Comparison of ENCODE assay signal across 27 cellular contexts in the genomic region with DNA sequence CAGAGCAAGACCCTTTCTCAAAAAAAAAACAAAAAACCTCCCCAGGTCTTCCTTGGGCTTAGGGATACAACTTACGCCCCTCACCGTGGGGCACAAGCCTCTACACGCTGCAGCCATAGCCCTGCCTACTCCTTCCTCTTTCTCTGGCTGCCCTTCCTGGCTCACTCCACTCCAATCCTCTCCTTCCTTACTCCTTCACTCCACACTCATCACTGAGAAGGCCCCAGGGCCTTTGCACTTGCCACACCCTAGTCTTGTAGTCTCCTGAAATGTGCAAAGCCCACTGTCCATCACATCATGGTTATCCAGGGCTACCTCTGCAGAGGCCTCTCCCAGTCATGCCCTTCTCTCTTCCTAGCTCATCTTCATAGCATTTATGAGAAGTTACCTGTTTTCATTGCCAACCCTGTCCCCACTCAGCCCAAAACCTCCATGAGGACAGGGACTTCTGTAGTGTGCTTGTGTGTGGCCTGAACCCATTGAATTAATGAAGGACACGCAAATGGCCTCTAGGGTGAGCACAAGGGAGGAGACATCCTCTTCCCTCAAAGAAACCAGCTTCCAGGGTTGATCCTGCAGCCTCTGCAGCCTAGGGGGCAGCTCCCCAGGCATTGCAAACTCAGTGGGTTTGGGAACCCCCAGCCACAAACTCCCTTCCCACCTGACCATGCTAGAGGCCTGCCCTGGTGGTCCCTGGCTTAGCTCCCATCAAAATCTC. TPM values are rescaled to one million over a fixed set of nuclear protein-coding genes. Genes with fewer than 3 reads are reported as not detected.
A peak's percentile ranks its signal among the peaks of the same experiment; 100 is the strongest.
DNase-seq lines count a peak whose midpoint lies in the region; ATAC-seq and TF ChIP-seq lines count a peak whose summit lies in the region.
"Had no signal": no experiment of that assay in that cellular context is flagged by ENCODE, and none has a peak within 500 bp of the region (broad histone marks: within the 10 kb centered on the region; RNA-seq: fewer than 3 reads in every experiment).

No MANE protein-coding gene starts in this region.

- no peak overlapping the region for H3K4me3 Mint-ChIP-seq in stimulated activated naive CD8-positive, alpha-beta T cell treated with anti-CD3 and anti-CD28 coated beads, Interleukin-15, Interleukin-2, amounts not matched to agents 100 ng/mL and 50 ng/mL, for 24 hours
- H3K4me3 Mint-ChIP-seq in immature natural killer cell, result peak overlapping the region; percentile 10 to 64 (median 19)
- H3K4me3 Mint-ChIP-seq: activated naive CD4-positive, alpha-beta T cell treated with anti-CD3 and anti-CD28 coated beads, Interleukin-2, amount 10 ng/mL, durations not matched to agents 7 days and 5 days; activated T-cell treated with anti-CD3 and anti-CD28 coated beads, Interleukin-2, amount 50 U/mL, for 4 hours had no signal

- no peaks in the 10 kb centered on the region for H3K9me3 ChIP-seq in OCI-LY3 (ENCODE audit: insufficient read depth, low read length)
- H3K9me3 ChIP-seq in left lung, result no peaks in the 10 kb centered on the region
- H3K9me3 ChIP-seq in tibial nerve, result no peaks in the 10 kb centered on the region
- H3K9me3 ChIP-seq: ascending aorta, thoracic aorta had no signal

- no peaks in the 10 kb centered on the region for H3K27me3 ChIP-seq in OCI-LY3 (ENCODE audit: low read depth, low read length)
- H3K27me3 ChIP-seq in left lung, result no peaks in the 10 kb centered on the region
- H3K27me3 ChIP-seq in tibial nerve, result no peaks in the 10 kb centered on the region
- H3K27me3 ChIP-seq: ascending aorta, dorsolateral prefrontal cortex, foreskin keratinocyte had no signal

- H3K9ac ChIP-seq in OCI-LY3 (ENCODE audit: low read length), result no peak overlapping the region

- peak overlapping the region; percentile 18 for H3K27ac Mint-ChIP-seq in stimulated activated naive CD8-positive, alpha-beta T cell treated with anti-CD3 and anti-CD28 coated beads, Interleukin-15, Interleukin-2, amounts not matched to agents 100 ng/mL and 50 ng/mL, for 24 hours
- peak overlapping the region; percentile 27 to 94 (median 86) for H3K27ac Mint-ChIP-seq in immature natural killer cell
- H3K27ac Mint-ChIP-seq: activated naive CD4-positive, alpha-beta T cell treated with anti-CD3 and anti-CD28 coated beads, Interleukin-2, amount 10 ng/mL, durations not matched to agents 7 days and 5 days had no signal

- H3K79me2 ChIP-seq in OCI-LY3 (ENCODE audit: low read length), result peaks cover 10% of the 10 kb centered on the region

- H3K9me3 Mint-ChIP-seq in stimulated activated naive CD8-positive, alpha-beta T cell treated with anti-CD3 and anti-CD28 coated beads, Interleukin-15, Interleukin-2, amounts not matched to agents 100 ng/mL and 50 ng/mL, for 24 hours, result peaks cover 10% of the 10 kb centered on the region
- no peaks in the 10 kb centered on the region for H3K9me3 Mint-ChIP-seq in immature natural killer cell
- H3K9me3 Mint-ChIP-seq: activated naive CD4-positive, alpha-beta T cell treated with anti-CD3 and anti-CD28 coated beads, Interleukin-2, amount 10 ng/mL, durations not matched to agents 7 days and 5 days; activated T-cell treated with anti-CD3 and anti-CD28 coated beads, Interleukin-2, amount 50 U/mL, for 4 hours had no signal

- H3K36me3 ChIP-seq in OCI-LY3 (replicated peaks; ENCODE audit: low read depth, low read length) (peaks cover 39% of the 10 kb centered on the region), left lung (peaks cover 0 to 41% of the 10 kb centered on the region in 2 donors), tibial nerve (peaks cover 3 to 41% (median 18%) of the 10 kb centered on the region in 3 donors)

- no peak for TF ChIP-seq EP300 in tibial nerve (IDR thresholded peaks at IDR 0.05)

- H2AFZ ChIP-seq in OCI-LY3 (ENCODE audit: low read depth, low read length), result no peak overlapping the region

- 70 to 87% methylated on average over 4 of the region's 4 CpGs for WGBS in tibial nerve, 2 donors

- TF ChIP-seq CTCF in OCI-LY3 (IDR thresholded peaks at IDR 0.05; ENCODE audit: low read depth, low read length) (no peak), left lung (IDR thresholded peaks at IDR 0.05) (no peak), tibial nerve (IDR thresholded peaks at IDR 0.05) (no peak)

- intact Hi-C loops in left lung (cut with DNase I), result no loop called here

- H3K4me1 ChIP-seq in OCI-LY3 (ENCODE audit: low read length), result peaks cover 21% of the 10 kb centered on the region
- H3K4me1 ChIP-seq in left lung, result peaks cover 0 to 13% of the 10 kb centered on the region in 2 donors
- H3K4me1 ChIP-seq in tibial nerve, result no peaks in the 10 kb centered on the region
- H3K4me1 ChIP-seq: ascending aorta, foreskin keratinocyte had no signal

- H3K27me3 Mint-ChIP-seq in stimulated activated naive CD8-positive, alpha-beta T cell treated with anti-CD3 and anti-CD28 coated beads, Interleukin-15, Interleukin-2, amounts not matched to agents 100 ng/mL and 50 ng/mL, for 24 hours, result no peaks in the 10 kb centered on the region
- peaks cover 8 to 13% (median 12%) of the 10 kb centered on the region in 3 donors for H3K27me3 Mint-ChIP-seq in immature natural killer cell (ENCODE audit: low read depth in 3 of 3)

- H3K4me1 Mint-ChIP-seq in stimulated activated naive CD8-positive, alpha-beta T cell treated with anti-CD3 and anti-CD28 coated beads, Interleukin-15, Interleukin-2, amounts not matched to agents 100 ng/mL and 50 ng/mL, for 24 hours (ENCODE audit: low read depth), result peaks cover 26% of the 10 kb centered on the region
- peaks cover 71 to 91% of the 10 kb centered on the region in 2 donors for H3K4me1 Mint-ChIP-seq in immature natural killer cell

- no peak for TF ChIP-seq POLR2A in tibial nerve (IDR thresholded peaks at IDR 0.05)

- H3K36me3 Mint-ChIP-seq in stimulated activated naive CD8-positive, alpha-beta T cell treated with anti-CD3 and anti-CD28 coated beads, Interleukin-15, Interleukin-2, amounts not matched to agents 100 ng/mL and 50 ng/mL, for 24 hours (ENCODE audit: low read depth), result peaks cover 46% of the 10 kb centered on the region
- H3K36me3 Mint-ChIP-seq in immature natural killer cell, result peaks cover 33 to 36% (median 34%) of the 10 kb centered on the region in 3 donors

- no peak for ATAC-seq in stimulated activated naive CD8-positive, alpha-beta T cell treated with anti-CD3 and anti-CD28 coated beads, Interleukin-15, Interleukin-2, amounts not matched to agents 100 U/mL and 50 U/mL, for 24 hours
- ATAC-seq in left lung, result no peak
- no peak for ATAC-seq in GM18520 (IDR thresholded peaks at IDR 0.05; ENCODE audit: unreplicated experiment)
- ATAC-seq: activated T-cell treated with anti-CD3 and anti-CD28 coated beads, Interleukin-2, amount 50 U/mL, for 4 hours; foreskin keratinocyte; sciatic nerve had no signal

- no peaks in the 10 kb centered on the region for H4K20me1 ChIP-seq in OCI-LY3 (ENCODE audit: insufficient read depth, low read length)

- DNase-seq in stimulated activated naive CD8-positive, alpha-beta T cell treated with anti-CD3 and anti-CD28 coated beads, Interleukin-15, Interleukin-2, amounts not matched to agents 100 U/mL and 50 U/mL, for 24 hours, result no peak
- DNase-seq in immature natural killer cell, result no peak
- DNase-seq in left lung, result no peak
- no peak for DNase-seq in DMS79 (lab: John Stamatoyannopoulos, UW)
- DNase-seq in tibial nerve (ENCODE audit: low spot score in 2 of 2), result no peak
- DNase-seq: activated CD4-positive, alpha-beta T cell treated with anti-CD3 and anti-CD28 coated beads, Interleukin-2, amount 50 U/mL, for 1 hour; activated naive CD4-positive, alpha-beta T cell treated with anti-CD3 and anti-CD28 coated beads, Interleukin-2, amount 10 ng/mL, durations not matched to agents 7 days and 5 days; activated T-cell treated with anti-CD3 and anti-CD28 coated beads, Interleukin-2, amount 50 U/mL, for 4 hours; central memory CD4-positive, alpha-beta T cell; dorsolateral prefrontal cortex; foreskin keratinocyte; H7; Karpas-422; NCI-H2081 treated with DMSO at 0.1 percent for 48 hours; stimulated activated CD4-positive, alpha-beta T cell treated with anti-CD3 and anti-CD28 coated beads, Interleukin-15, amount 100 ng/mL, for 24 hours had no signal

- H3K27ac ChIP-seq in OCI-LY3 (ENCODE audit: low read length), result 0 out of 2 replicates have a peak overlapping the region, but pooled peaks have one; percentile 42
- H3K27ac ChIP-seq in left lung, result no peak overlapping the region
- no peak overlapping the region for H3K27ac ChIP-seq in tibial nerve
- H3K27ac ChIP-seq: ascending aorta, foreskin keratinocyte, thoracic aorta had no signal

- no peak overlapping the region for H3K4me3 ChIP-seq in OCI-LY3 (ENCODE audit: low read length)
- no peak overlapping the region for H3K4me3 ChIP-seq in left lung
- H3K4me3 ChIP-seq in tibial nerve, result no peak overlapping the region
- H3K4me3 ChIP-seq: ascending aorta, dorsolateral prefrontal cortex, thoracic aorta had no signal

- no peak overlapping the region for H3K4me2 ChIP-seq in OCI-LY3 (ENCODE audit: low read length)

RNA-seq across cellular contexts. Expression of gene HSH2D, which starts 7.9 kb away (rescaled TPM):
- polyA plus RNA-seq in immature natural killer cell, result 100 to 1,000 TPM in 1 of 3 donors, 10 to 100 TPM in 2; 70.4 to 127 (median 97.4) TPM
- total RNA-seq in left lung, result 1 to 10 TPM; 7.1 to 8.5 TPM
- total RNA-seq in tibial nerve, result under 1 TPM in 1 of 4 donors, not detected in 3; 0.22 TPM
- total RNA-seq: ascending aorta, HT1080, lung microvascular endothelial cell, osteocyte had no signal
- polyA plus RNA-seq: AG04450 had no signal

RNA-seq across cellular contexts. Expression of gene RAB8A, which starts 23.9 kb away (rescaled TPM):
- polyA plus RNA-seq in immature natural killer cell, result 100 to 1,000 TPM; 110 to 184 (median 126) TPM
- total RNA-seq in left lung (10 to 100 TPM; 70.7 to 88.8 TPM), tibial nerve (10 to 100 TPM; 27.3 to 42.9 (median 36.3) TPM)

RNA-seq across cellular contexts. Expression of gene CIB3, which starts 37.8 kb away (rescaled TPM):
- polyA plus RNA-seq in immature natural killer cell, result not detected
- not detected for total RNA-seq in left lung
- total RNA-seq in tibial nerve, result not detected
- total RNA-seq: activated T-cell treated with anti-CD3 and anti-CD28 coated beads, Interleukin-2, amount 50 U/mL, for 4 hours; ascending aorta; dorsolateral prefrontal cortex; epithelial cell of proximal tubule; foreskin keratinocyte; H7; HT1080; lung microvascular endothelial cell; osteocyte; Right ventricle myocardium inferior; sciatic nerve; thoracic aorta had no signal
- polyA plus RNA-seq: AG04450, foreskin keratinocyte had no signal

RNA-seq across cellular contexts. Expression of gene FAM32A, which starts 49.6 kb away (rescaled TPM):
- 100 to 1,000 TPM; 156 to 225 (median 179) TPM for polyA plus RNA-seq in immature natural killer cell
- total RNA-seq in left lung (10 to 100 TPM; 57.1 to 62.3 TPM), tibial nerve (10 to 100 TPM; 55.3 to 82.6 (median 73.0) TPM)

RNA-seq across cellular contexts. Expression of gene TPM4, which starts 59.3 kb away (rescaled TPM):
- 100 to 1,000 TPM; 106 to 193 (median 107) TPM for polyA plus RNA-seq in immature natural killer cell
- total RNA-seq in left lung, result 100 to 1,000 TPM; 437 to 536 TPM
- 100 to 1,000 TPM; 471 to 530 (median 493) TPM for total RNA-seq in tibial nerve

Comparison
In these comparisons a context has a peak if more than half of its experiments do, and no peak if none do; other contexts are left out.
1. RNA of gene HSH2D, which starts 7.9 kb away (total RNA-seq): 7.1 to 8.5 TPM in left lung; 0.22 TPM in tibial nerve; every median in the first group is over 4 times any median in the second.